In the genomic region with DNA sequence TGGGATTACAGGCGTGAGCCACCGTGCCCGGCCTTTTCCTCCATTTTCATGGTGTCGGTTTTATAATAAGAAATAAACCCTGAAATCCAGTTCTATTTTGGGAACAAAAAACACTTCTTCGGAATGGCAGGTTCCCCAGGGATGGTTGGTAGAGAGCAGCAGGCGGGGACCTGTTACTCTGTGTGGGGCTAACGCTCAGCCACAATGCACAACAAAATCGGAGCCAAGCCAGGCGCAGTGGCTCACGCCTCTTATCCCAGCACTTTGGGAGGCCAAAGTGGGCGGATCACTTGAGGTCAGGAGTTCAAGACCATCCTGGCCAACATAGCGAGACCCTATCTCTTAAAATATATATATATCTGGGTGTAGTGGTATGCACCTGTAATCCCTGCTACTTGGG, we compare ENCODE assay signal across 26 cellular contexts. TPM values are rescaled to one million over a fixed set of nuclear protein-coding genes. Genes with fewer than 3 reads are reported as not detected.
DNase-seq lines count a peak whose midpoint lies in the region; ATAC-seq and TF ChIP-seq lines count a peak whose summit lies in the region.
"Had no signal": no experiment of that assay in that cellular context is flagged by ENCODE, and none has a peak within 500 bp of the region (broad histone marks: within the 10 kb centered on the region; RNA-seq: fewer than 3 reads in every experiment).

No MANE protein-coding gene starts in this region.

- H3K4me3 ChIP-seq in H7 (ENCODE audit: insufficient read depth, low read depth, low read length), result no peak overlapping the region
- H3K4me3 ChIP-seq in ascending aorta, result no peak overlapping the region
- H3K4me3 ChIP-seq in thoracic aorta, result no peak overlapping the region
- no peak overlapping the region for H3K4me3 ChIP-seq in aorta (ENCODE audit: low read length in 2 of 2)
- no peak overlapping the region for H3K4me3 ChIP-seq in hepatocyte
- H3K4me3 ChIP-seq: BLaER1, GM12878 had no signal

- peak; percentile 25 for DNase-seq in H7
- DNase-seq in ascending aorta (ENCODE audit: low spot score in 2 of 2), result no peak
- no peak for DNase-seq in thoracic aorta (ENCODE audit: low spot score)
- peak; percentile 69 to 81 for DNase-seq in aorta
- DNase-seq in hepatocyte (ENCODE audit: low spot score), result no peak
- DNase-seq: 8988T; ACHN; BE2C; C1 segment of cervical spinal cord; CD4-positive, alpha-beta memory T cell; CD4-positive, CD25-positive, alpha-beta regulatory T cell; CD8-positive, alpha-beta memory T cell; COR-L47; DMS 273 treated with DMSO at 0.1 percent for 48 hours; DMS153; DMS53; DMS79; DND-41; EL; GDM1 had no signal

- 10 to 16% methylated on average over 12 of the region's 12 CpGs for WGBS in aorta, 2 donors
- WGBS in hepatocyte (ENCODE audit: low lambda C conversion rate, missing lambda C conversion rate), result 93% methylated on average over 12 of the region's 12 CpGs

- intact Hi-C loops in ascending aorta (cut with DNase I) (no loop called here), aorta (cut with DNase I) (no loop called here)

- H2AFZ ChIP-seq in hepatocyte, result no peak overlapping the region

- no peaks in the 10 kb centered on the region for H3K79me2 ChIP-seq in hepatocyte

- H3K27me3 ChIP-seq in H7 (ENCODE audit: control insufficient read depth, insufficient read depth, low read length), result peaks cover 3% of the 10 kb centered on the region
- H3K27me3 ChIP-seq in ascending aorta, result no peaks in the 10 kb centered on the region
- H3K27me3 ChIP-seq in thoracic aorta (replicated peaks; ENCODE audit: insufficient read depth), result no peaks in the 10 kb centered on the region
- no peaks in the 10 kb centered on the region for H3K27me3 ChIP-seq in aorta (ENCODE audit: control insufficient read depth in 1 of 2, insufficient read depth in 2 of 2, low read length in 1 of 2)
- H3K27me3 ChIP-seq in hepatocyte, result peaks cover 12% of the 10 kb centered on the region

- H3K9me2 ChIP-seq in hepatocyte (replicated peaks; ENCODE audit: insufficient read depth), result no peaks in the 10 kb centered on the region

- no peaks in the 10 kb centered on the region for H3K9me3 ChIP-seq in ascending aorta
- no peaks in the 10 kb centered on the region for H3K9me3 ChIP-seq in thoracic aorta
- H3K9me3 ChIP-seq in aorta (ENCODE audit: control insufficient read depth, low read length), result no peaks in the 10 kb centered on the region
- no peaks in the 10 kb centered on the region for H3K9me3 ChIP-seq in hepatocyte (ENCODE audit: low read depth)
- H3K9me3 ChIP-seq: BE2C had no signal

- no peak for TF ChIP-seq CTCF in ascending aorta (IDR thresholded peaks at IDR 0.05)
- TF ChIP-seq CTCF in thoracic aorta (IDR thresholded peaks at IDR 0.05), result no peak
- TF ChIP-seq CTCF in hepatocyte (IDR thresholded peaks at IDR 0.05; ENCODE audit: poor library complexity), result no peak

- no peaks in the 10 kb centered on the region for H4K20me1 ChIP-seq in hepatocyte (ENCODE audit: insufficient read depth, poor library complexity, severe bottlenecking)

- H3K4me2 ChIP-seq in hepatocyte, result no peak overlapping the region

- H3K4me1 ChIP-seq in ascending aorta (peaks cover 23 to 45% of the 10 kb centered on the region in 2 donors), thoracic aorta (ENCODE audit: control insufficient read depth in 1 of 2, low read depth in 2 of 2) (peaks cover 24 to 57% of the 10 kb centered on the region in 2 donors), aorta (ENCODE audit: control insufficient read depth in 1 of 2, insufficient read depth in 2 of 2, low read length in 2 of 2) (peaks cover 0 to 2% of the 10 kb centered on the region in 2 donors), hepatocyte (ENCODE audit: insufficient read depth) (peaks cover under 1% of the 10 kb centered on the region)
- H3K4me1 ChIP-seq: BE2C had no signal

- ATAC-seq in thoracic aorta (ENCODE audit: insufficient number of reproducible peaks, low FRiP score, low read depth) (no peak), aorta (ENCODE audit: low FRiP score) (no peak), HG03571 (IDR thresholded peaks at IDR 0.05; ENCODE audit: unreplicated experiment) (no peak), HG02885 (IDR thresholded peaks at IDR 0.05; ENCODE audit: poor library complexity, unreplicated experiment) (no peak)
- ATAC-seq: GM12878 had no signal

- H3K36me3 ChIP-seq in H7 (replicated peaks; ENCODE audit: control insufficient read depth, insufficient read depth, low read length), result no peaks in the 10 kb centered on the region
- H3K36me3 ChIP-seq in ascending aorta, result peaks cover 34 to 36% of the 10 kb centered on the region in 2 donors
- H3K36me3 ChIP-seq in thoracic aorta, result peaks cover 23% of the 10 kb centered on the region
- H3K36me3 ChIP-seq in aorta (ENCODE audit: control insufficient read depth in 1 of 2, insufficient read depth in 2 of 2, low read length in 1 of 2), result peaks cover 0 to 10% of the 10 kb centered on the region in 2 donors
- no peaks in the 10 kb centered on the region for H3K36me3 ChIP-seq in hepatocyte (replicated peaks; ENCODE audit: insufficient read depth, low read depth)
- H3K36me3 ChIP-seq: BE2C, BLaER1 had no signal

- peak overlapping the region; percentile 94 to 99 for H3K27ac ChIP-seq in ascending aorta
- peak overlapping the region; percentile 54 to 73 for H3K27ac ChIP-seq in thoracic aorta
- peak overlapping the region in 1 of 2 donors; percentile 41 for H3K27ac ChIP-seq in aorta (ENCODE audit: low read depth in 1 of 2, low read length in 2 of 2)
- H3K27ac ChIP-seq in hepatocyte, result no peak overlapping the region
- H3K27ac ChIP-seq: BLaER1 had no signal

RNA-seq across cellular contexts. Expression of gene TBXA2R, which starts 5.7 kb away (rescaled TPM):
- total RNA-seq in H7 (2014; rRNA removed; shearing (Covaris generic)), result 0.18 and 0.45 TPM in 2 replicates
- 37.8 TPM for total RNA-seq in ascending aorta
- total RNA-seq in thoracic aorta, result 10 to 100 TPM; 29.4 to 39.1 TPM
- 10 to 100 TPM; 36.0 to 40.5 TPM for total RNA-seq in aorta
- 10 to 100 TPM in 1 of 2 donors, 1 to 10 TPM in 1; 9.6 to 30.9 TPM for polyA plus RNA-seq in aorta
- 0.12 and 0.70 TPM in 2 replicates for total RNA-seq in hepatocyte
- 1.2 and 2.0 TPM in 2 replicates for polyA plus RNA-seq in hepatocyte
- total RNA-seq: Daoy, GM12878 had no signal

RNA-seq across cellular contexts. Expression of gene GIPC3, which starts 15.7 kb away (rescaled TPM):
- 0.11 and 0.21 TPM in 2 replicates for total RNA-seq in H7 (2014; rRNA removed; shearing (Covaris generic))
- total RNA-seq in ascending aorta (6.1 TPM), thoracic aorta (1 to 10 TPM; 1.1 to 1.6 TPM), aorta (1 to 10 TPM; 2.6 to 5.0 TPM), hepatocyte (0.04 TPM in 1 of 2 replicates, not detected in the other)
- polyA plus RNA-seq in aorta (1 to 10 TPM in 1 of 2 donors, under 1 TPM in 1; 0.50 to 1.3 TPM), hepatocyte (0.19 and 0.28 TPM in 2 replicates)
- total RNA-seq: Daoy, G401, GM12878 had no signal
- polyA plus RNA-seq: GM12878 had no signal

RNA-seq across cellular contexts. Expression of gene CACTIN, which starts 25.6 kb away (rescaled TPM):
- total RNA-seq in H7 (2014; rRNA removed; shearing (Covaris generic)), result 44.0 and 46.4 TPM in 2 replicates
- total RNA-seq in ascending aorta (57.6 TPM), thoracic aorta (10 to 100 TPM; 33.4 to 38.0 TPM), aorta (10 to 100 TPM; 16.4 to 19.3 TPM), hepatocyte (15.5 and 18.3 TPM in 2 replicates)
- polyA plus RNA-seq in aorta (10 to 100 TPM in 1 of 2 donors, 1 to 10 TPM in 1; 4.5 to 18.2 TPM), hepatocyte (15.7 and 18.3 TPM in 2 replicates)

RNA-seq across cellular contexts. Expression of gene HMG20B, which starts 28.3 kb away (rescaled TPM):
- 109 and 124 TPM in 2 replicates for total RNA-seq in H7 (2014; rRNA removed; shearing (Covaris generic))
- 149 TPM for total RNA-seq in ascending aorta
- 100 to 1,000 TPM in 1 of 2 donors, 10 to 100 TPM in 1; 90.8 to 120 TPM for total RNA-seq in thoracic aorta
- total RNA-seq in aorta, result 10 to 100 TPM; 66.3 to 67.8 TPM
- polyA plus RNA-seq in aorta, result 100 to 1,000 TPM in 1 of 2 donors, 10 to 100 TPM in 1; 67.7 to 175 TPM
- 61.4 and 62.6 TPM in 2 replicates for total RNA-seq in hepatocyte
- 82.3 and 105 TPM in 2 replicates for polyA plus RNA-seq in hepatocyte

RNA-seq across cellular contexts. Expression of gene MFSD12, which starts 43.6 kb away (rescaled TPM):
- 34.6 and 42.3 TPM in 2 replicates for total RNA-seq in H7 (2014; rRNA removed; shearing (Covaris generic))
- 133 TPM for total RNA-seq in ascending aorta
- total RNA-seq in thoracic aorta, result 100 to 1,000 TPM in 1 of 2 donors, 10 to 100 TPM in 1; 85.6 to 112 TPM
- total RNA-seq in aorta, result 10 to 100 TPM; 40.7 to 47.7 TPM
- 10 to 100 TPM in 1 of 2 donors, 1 to 10 TPM in 1; 9.5 to 33.9 TPM for polyA plus RNA-seq in aorta
- 39.3 and 44.7 TPM in 2 replicates for total RNA-seq in hepatocyte
- 57.7 and 63.5 TPM in 2 replicates for polyA plus RNA-seq in hepatocyte

Comparison
In these comparisons a context has a peak if more than half of its experiments do, and no peak if none do; other contexts are left out.
1. DNase-seq: peak in H7 (single experiment) and aorta (2 of 2); none in ascending aorta (0 of 2), thoracic aorta (single experiment) and hepatocyte (single experiment).
2. RNA of gene TBXA2R, which starts 5.7 kb away (total RNA-seq): 36.0 to 40.5 TPM in aorta, 29.4 to 39.1 TPM in thoracic aorta and 37.8 TPM in ascending aorta (single experiment); 0.12 to 0.70 TPM in hepatocyte and 0.18 to 0.45 TPM in H7; every median in the first group is over 10 times any median in the second.